ENCODE assay signal across 2 cellular contexts in genomic region chr4:3550041-3550440, GRCh38.
TF ChIP-seq lines count a peak whose summit lies in the region.

No MANE protein-coding gene starts in this region.

TF ChIP-seq in K562, 482 proteins besides CTCF, POLR2A, EP300 and RAD21:
- peak; percentile 94 for TF ChIP-seq BCOR (IDR thresholded peaks at IDR 0.05)
- TF ChIP-seq CBX1 (IDR thresholded peaks at IDR 0.05; ENCODE audit: low read depth) = peak; percentile 24; the same call in 1 of the 2 replicates
- peak; percentile 43 to 73; a peak in 3 of 4 replicates for TF ChIP-seq KDM1A (IDR thresholded peaks at IDR 0.05)
- peak; percentile 63; the same call in 1 of the 2 replicates for TF ChIP-seq SMARCA5 (IDR thresholded peaks at IDR 0.05)
- TF ChIP-seq RBM25 (IDR thresholded peaks at IDR 0.05; ENCODE audit: low read depth, low read length, severe bottlenecking) = peak; percentile 19
- peak; percentile 72; the same call in 1 of the 2 replicates for TF ChIP-seq HDAC2 (IDR thresholded peaks at IDR 0.05)
- TF ChIP-seq ZFP36 (IDR thresholded peaks at IDR 0.05; ENCODE audit: low read depth, low read length, partially characterized antibody) = peak; percentile 50
TF ChIP-seq in K562: peak in this region for 7; not testable (repeated sequence) for 475.

TF ChIP-seq in HepG2, 621 proteins besides CTCF, POLR2A, EP300 and RAD21:
- TF ChIP-seq ZNF768 (CRISPR knock-in tag; IDR thresholded peaks at IDR 0.05) = peak; percentile 97
